ENCODE assay signal across 10 cellular contexts in the genomic region with DNA sequence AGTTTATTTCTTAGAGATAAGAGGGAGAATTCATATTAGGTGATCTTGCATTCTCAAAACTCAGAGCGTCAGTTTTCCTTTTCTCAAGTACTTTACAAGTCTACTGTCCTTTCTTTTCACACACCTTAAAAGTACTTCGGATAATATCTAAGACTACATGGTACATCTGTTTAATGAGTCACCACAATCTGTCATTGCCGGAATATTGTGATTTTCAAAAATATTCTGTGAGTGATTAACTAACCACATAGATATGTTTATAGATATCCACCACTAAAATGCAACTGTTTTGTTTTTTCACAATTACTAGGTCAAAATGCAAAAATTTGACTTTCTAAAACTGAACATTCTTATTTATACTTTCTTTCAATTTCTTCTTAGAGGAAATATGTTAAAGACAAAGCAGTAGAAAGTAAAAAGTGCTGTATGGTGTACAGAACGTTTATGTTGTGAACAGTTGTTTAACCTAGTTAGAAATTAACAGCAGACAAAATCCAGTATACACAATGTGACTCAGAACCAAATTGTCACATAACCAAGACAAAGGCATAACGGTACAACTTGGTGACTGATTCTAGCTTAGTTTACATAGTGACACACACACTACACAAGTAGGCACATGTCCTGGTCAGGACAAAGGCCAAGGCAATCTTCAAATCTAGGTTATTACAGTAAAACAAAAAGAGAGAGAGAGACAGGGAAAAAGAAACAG.
DNase-seq lines count a peak whose midpoint lies in the region; ATAC-seq and TF ChIP-seq lines count a peak whose summit lies in the region.
"Had no signal": no experiment of that assay in that cellular context is flagged by ENCODE, and none has a peak within 500 bp of the region (broad histone marks: within the 10 kb centered on the region; RNA-seq: fewer than 3 reads in every experiment).

No MANE protein-coding gene starts in this region.

- H3K4me1 ChIP-seq in left ventricle myocardium inferior = no peaks in the 10 kb centered on the region

- H3K4me3 ChIP-seq in left ventricle myocardium inferior = no peak overlapping the region

- DNase-seq in LoVo (ENCODE audit: low spot score) (peak; percentile 8), kidney tubule cell (ENCODE audit: low spot score) (peak; percentile 83), SIG-M5 treated with dmso at 0.1 percent for 504 hours (lab: John Stamatoyannopoulos, UW; ENCODE audit: unreplicated experiment) (no peak), NCI-H1048 (lab: John Stamatoyannopoulos, UW) (no peak), dermis blood vessel endothelial cell (no peak), left ventricle myocardium inferior (no peak)
- DNase-seq: HCEC 1CT, NCI-H2029 had no signal

- H3K27ac ChIP-seq in left ventricle myocardium inferior (replicated peaks) = no peak overlapping the region

- H3K9me3 ChIP-seq in left ventricle myocardium inferior (replicated peaks) = peaks cover 14% of the 10 kb centered on the region

- no peaks in the 10 kb centered on the region for H3K27me3 ChIP-seq in left ventricle myocardium inferior (ENCODE audit: low read depth)

- intact Hi-C loops in left ventricle myocardium inferior (cut with micrococcal nuclease) = no loop called here

- peak; percentile 94 for ATAC-seq in GM18867 (IDR thresholded peaks at IDR 0.05; ENCODE audit: unreplicated experiment)
- ATAC-seq in HG02798 (IDR thresholded peaks at IDR 0.05; ENCODE audit: poor library complexity, unreplicated experiment) = peak; percentile 83

- TF ChIP-seq CTCF in left ventricle myocardium inferior (IDR thresholded peaks at IDR 0.05; ENCODE audit: borderline replicate concordance) = no peak

- H3K36me3 ChIP-seq in left ventricle myocardium inferior = no peaks in the 10 kb centered on the region

Comparison
In these comparisons a context has a peak if more than half of its experiments do, and no peak if none do; other contexts are left out.
1. DNase-seq: peak in LoVo (single experiment) and kidney tubule cell (single experiment); none in SIG-M5 treated with dmso at 0.1 percent for 504 hours (single experiment), NCI-H1048 (single experiment), dermis blood vessel endothelial cell (single experiment) and left ventricle myocardium inferior (single experiment).